In genomic region chr16:200388-200787, GRCh38 we compare ENCODE assay signal across 17 cellular contexts. TPM values are rescaled to one million over a fixed set of nuclear protein-coding genes. Genes with fewer than 3 reads are reported as not detected.
DNase-seq lines count a peak whose midpoint lies in the region; ATAC-seq, FAIRE-seq and TF ChIP-seq lines count a peak whose summit lies in the region.
"Had no signal": no experiment of that assay in that cellular context is flagged by ENCODE, and none has a peak within 500 bp of the region (broad histone marks: within the 10 kb centered on the region; RNA-seq: fewer than 3 reads in every experiment).

No MANE protein-coding gene starts in this region.

- peaks cover 31% of the 10 kb centered on the region for H3K79me2 ChIP-seq in smooth muscle cell (ENCODE audit: low read depth)

- intact Hi-C loops in colonic mucosa (cut with DNase I): no loop called here

- H3K9ac ChIP-seq in smooth muscle cell (ENCODE audit: low read depth): no peak overlapping the region
- no peak overlapping the region for H3K9ac ChIP-seq in colonic mucosa (ENCODE audit: low read depth in 2 of 2, low read length in 2 of 2)
- H3K9ac ChIP-seq: neural progenitor cell had no signal

- H3K4me1 ChIP-seq in RWPE2 (ENCODE audit: insufficient read depth, poor library complexity, severe bottlenecking) (peaks cover 3% of the 10 kb centered on the region), smooth muscle cell (ENCODE audit: low read depth) (peaks cover 4% of the 10 kb centered on the region), colonic mucosa (no peaks in the 10 kb centered on the region)
- H3K4me1 ChIP-seq: neural progenitor cell, spleen, stomach had no signal

- DNase-seq in H54 (ENCODE audit: insufficient read length, low spot score) (no peak), RWPE2 (ENCODE audit: low spot score) (no peak), fibroblast of pulmonary artery (ENCODE audit: low read depth) (peak; percentile 54), smooth muscle cell (lab: John Stamatoyannopoulos, UW; ENCODE audit: unreplicated experiment) (no peak), NCI-H526 (lab: John Stamatoyannopoulos, UW) (no peak), colonic mucosa (no peak), SW480 (ENCODE audit: low spot score) (no peak)
- DNase-seq: activated naive CD4-positive, alpha-beta T cell treated with anti-CD3 and anti-CD28 coated beads, Interleukin-2, amount 10 ng/mL, durations not matched to agents 7 days and 5 days; cerebellar nuclear complex; COR-L47; spleen; stomach had no signal

- H3K27ac ChIP-seq in RWPE2 (ENCODE audit: poor library complexity, severe bottlenecking): no peak overlapping the region
- peak overlapping the region; percentile 76 for H3K27ac ChIP-seq in smooth muscle cell (ENCODE audit: low read depth)
- no peak overlapping the region for H3K27ac ChIP-seq in colonic mucosa
- H3K27ac ChIP-seq: neural progenitor cell, spleen, stomach, VCaP had no signal

- TF ChIP-seq CTCF in RWPE2 (IDR thresholded peaks at IDR 0.05; ENCODE audit: poor library complexity, severe bottlenecking): no peak
- no peak for TF ChIP-seq CTCF in fibroblast of pulmonary artery (IDR thresholded peaks at IDR 0.05; ENCODE audit: low read length, missing control alignments)
- no peak for TF ChIP-seq CTCF in smooth muscle cell (IDR thresholded peaks at IDR 0.05; ENCODE audit: borderline replicate concordance, insufficient read depth, poor library complexity, severe bottlenecking)
- TF ChIP-seq CTCF in colonic mucosa (IDR thresholded peaks at IDR 0.05): no peak

- peak overlapping the region; percentile 67 for H3K4me2 ChIP-seq in smooth muscle cell
- H3K4me2 ChIP-seq: neural progenitor cell had no signal

- WGBS in smooth muscle cell (ENCODE audit: low lambda C conversion rate): 61% methylated on average over 4 of the region's 5 CpGs

- FAIRE-seq in H54 (lab: Jason Lieb, UNC): peak; percentile 38

- H3F3A ChIP-seq in smooth muscle cell (ENCODE audit: low read depth): peaks cover 4% of the 10 kb centered on the region

- H3K4me3 ChIP-seq in RWPE2 (ENCODE audit: severe bottlenecking) (no peak overlapping the region), fibroblast of pulmonary artery (replicated peaks; ENCODE audit: low read depth, low read length) (no peak overlapping the region), smooth muscle cell (no peak overlapping the region), colonic mucosa (no peak overlapping the region)
- H3K4me3 ChIP-seq: lung, neural progenitor cell, spleen, stomach had no signal

- peaks cover 76% of the 10 kb centered on the region for H3K36me3 ChIP-seq in RWPE2 (ENCODE audit: low read depth)
- peaks cover 37% of the 10 kb centered on the region for H3K36me3 ChIP-seq in smooth muscle cell (ENCODE audit: low read depth)
- peaks cover 13% of the 10 kb centered on the region for H3K36me3 ChIP-seq in colonic mucosa

- H2AFZ ChIP-seq in smooth muscle cell (ENCODE audit: low read depth): no peak overlapping the region
- H2AFZ ChIP-seq: neural progenitor cell had no signal

- no peak for TF ChIP-seq POLR2A in H54 (IDR thresholded peaks at IDR 0.05; ENCODE audit: low read depth, low read length)

- H3K27me3 ChIP-seq in RWPE2 (ENCODE audit: insufficient read depth, poor library complexity, severe bottlenecking) (no peaks in the 10 kb centered on the region), smooth muscle cell (ENCODE audit: low read depth) (no peaks in the 10 kb centered on the region), colonic mucosa (no peaks in the 10 kb centered on the region)
- H3K27me3 ChIP-seq: neural progenitor cell, spleen, stomach had no signal

- H3K9me3 ChIP-seq in RWPE2 (ENCODE audit: severe bottlenecking) (no peaks in the 10 kb centered on the region), smooth muscle cell (replicated peaks; ENCODE audit: low read depth) (no peaks in the 10 kb centered on the region), colonic mucosa (no peaks in the 10 kb centered on the region)
- H3K9me3 ChIP-seq: spleen, stomach had no signal

- H4K20me1 ChIP-seq in smooth muscle cell (ENCODE audit: low read depth): peaks cover 96% of the 10 kb centered on the region

- ATAC-seq in RWPE2 (ENCODE audit: low read depth): peak; percentile 73; the same call in 2 of the 3 replicates
- ATAC-seq in GM19395 (IDR thresholded peaks at IDR 0.05; ENCODE audit: unreplicated experiment): no peak

RNA-seq across cellular contexts. Expression of gene HBQ1, which starts 20.1 kb away (rescaled TPM):
- total RNA-seq in smooth muscle cell (not detected in 2 replicates), colonic mucosa (not detected)
- polyA plus RNA-seq in smooth muscle cell: not detected in 2 replicates
- total RNA-seq: stomach had no signal
- polyA plus RNA-seq: esophagus, stomach had no signal

RNA-seq across cellular contexts. Expression of gene HBA1, which starts 23.9 kb away (rescaled TPM):
- total RNA-seq in smooth muscle cell (not detected in 2 replicates), colonic mucosa (10 to 100 TPM in 1 of 2 donors, 1 to 10 TPM in 1; 7.4 to 50.3 TPM)
- not detected in 2 replicates for polyA plus RNA-seq in smooth muscle cell

RNA-seq across cellular contexts. Expression of gene HBA2, which starts 27.7 kb away (rescaled TPM):
- total RNA-seq in smooth muscle cell (not detected in 2 replicates), colonic mucosa (10 to 100 TPM in 1 of 2 donors, 1 to 10 TPM in 1; 3.5 to 64.9 TPM)
- not detected in 2 replicates for polyA plus RNA-seq in smooth muscle cell

RNA-seq across cellular contexts. Expression of gene LUC7L, which starts 28.9 kb away (rescaled TPM):
- 63.3 and 70.6 TPM in 2 replicates for total RNA-seq in smooth muscle cell
- 56.2 and 70.2 TPM in 2 replicates for polyA plus RNA-seq in smooth muscle cell
- 10 to 100 TPM; 37.1 to 55.4 TPM for total RNA-seq in colonic mucosa

RNA-seq across cellular contexts. Expression of gene FAM234A, which starts 34.2 kb away (rescaled TPM):
- total RNA-seq in smooth muscle cell: 37.3 and 83.7 TPM in 2 replicates
- polyA plus RNA-seq in smooth muscle cell: 87.3 and 93.9 TPM in 2 replicates
- 100 to 1,000 TPM; 105 to 124 TPM for total RNA-seq in colonic mucosa
